ENCODE assay signal across 28 cellular contexts in genomic region chr7:98229991-98230745, GRCh38.
A peak's percentile ranks its signal among the peaks of the same experiment; 100 is the strongest.
DNase-seq lines count a peak whose midpoint lies in the region; ATAC-seq, FAIRE-seq and TF ChIP-seq lines count a peak whose summit lies in the region.
"Had no signal": no experiment of that assay in that cellular context is flagged by ENCODE, and none has a peak within 500 bp of the region (broad histone marks: within the 10 kb centered on the region; RNA-seq: fewer than 3 reads in every experiment).

No MANE protein-coding gene starts in this region.

- no peak for FAIRE-seq in GM19239 (lab: Jason Lieb, UNC)
- FAIRE-seq: G401.6, HTR-8/SVneo had no signal

- H3K4me1 Mint-ChIP-seq in stimulated activated naive CD8-positive, alpha-beta T cell treated with anti-CD3 and anti-CD28 coated beads, Interleukin-15, amount 100 ng/mL, for 72 hours, result peaks cover 5% of the 10 kb centered on the region
- H3K4me1 Mint-ChIP-seq: activated naive CD8-positive, alpha-beta T cell treated with anti-CD3 and anti-CD28 coated beads, Interleukin-2, amount 50 U/mL, for 24 hours had no signal

- DNase-seq in stimulated activated naive CD8-positive, alpha-beta T cell treated with anti-CD3 and anti-CD28 coated beads, Interleukin-15, amount 100 ng/mL, for 72 hours, result no peak
- no peak for DNase-seq in stimulated activated naive CD8-positive, alpha-beta T cell treated with anti-CD3 and anti-CD28 coated beads, Interleukin-15, Interleukin-2, amounts not matched to agents 100 U/mL and 50 U/mL, for 24 hours
- DNase-seq in RWPE2 (ENCODE audit: low spot score) (peak; percentile 54), iPS-NIHi11 (ENCODE audit: low spot score) (peak; percentile 41), GM19239 (ENCODE audit: insufficient read length, low spot score) (no peak), GM19240 (ENCODE audit: insufficient read length, low spot score) (no peak), MV-4-11 (lab: John Stamatoyannopoulos, UW) (no peak), NCI-H2227 treated with DMSO at 0.1 percent for 48 hours (lab: John Stamatoyannopoulos, UW) (no peak)
- DNase-seq: activated CD8-positive, alpha-beta T cell treated with anti-CD3 and anti-CD28 coated beads, Interleukin-2, amount 10 ng/mL, durations not matched to agents 7 days and 5 days; activated effector memory CD4-positive, alpha-beta T cell treated with anti-CD3 and anti-CD28 coated beads, Interleukin-2, amount 50 U/mL, for 16 hours; activated naive CD8-positive, alpha-beta T cell treated with anti-CD3 and anti-CD28 coated beads, Interleukin-2, amount 50 U/mL, for 24 hours; Caco-2; caudate nucleus; DMS53; head of caudate nucleus; islet precursor cell; KBM-7; NCI-H2081; NCI-H226; NCI-H69; SHP77 treated with DMSO at 0.1 percent for 48 hours; stimulated activated CD4-positive, alpha-beta T cell treated with anti-CD3 and anti-CD28 coated beads, Interleukin-12 subunit alpha, Interleukin-12 subunit beta, amount 100 ng/mL, for 4 hours; stimulated activated CD4-positive, alpha-beta T cell treated with anti-CD3 and anti-CD28 coated beads, Interleukin-4, amount 100 ng/mL, for 1 hour; transverse colon had no signal

- no peak for ATAC-seq in stimulated activated naive CD8-positive, alpha-beta T cell treated with anti-CD3 and anti-CD28 coated beads, Interleukin-15, amount 100 ng/mL, for 72 hours
- no peak for ATAC-seq in stimulated activated naive CD8-positive, alpha-beta T cell treated with anti-CD3 and anti-CD28 coated beads, Interleukin-15, Interleukin-2, amounts not matched to agents 100 U/mL and 50 U/mL, for 24 hours
- ATAC-seq in RWPE2 (ENCODE audit: low read depth), result no peak
- ATAC-seq: activated CD8-positive, alpha-beta T cell treated with anti-CD3 and anti-CD28 coated beads, Interleukin-2, amount 10 ng/mL, durations not matched to agents 7 days and 5 days; activated naive CD8-positive, alpha-beta T cell treated with anti-CD3 and anti-CD28 coated beads, Interleukin-2, amount 50 U/mL, for 24 hours; esophagus mucosa had no signal

- no peaks in the 10 kb centered on the region for H3K27me3 Mint-ChIP-seq in stimulated activated naive CD8-positive, alpha-beta T cell treated with anti-CD3 and anti-CD28 coated beads, Interleukin-15, amount 100 ng/mL, for 72 hours
- H3K27me3 Mint-ChIP-seq: activated naive CD8-positive, alpha-beta T cell treated with anti-CD3 and anti-CD28 coated beads, Interleukin-2, amount 50 U/mL, for 24 hours had no signal

- no peak overlapping the region for H3K27ac ChIP-seq in RWPE2 (ENCODE audit: poor library complexity, severe bottlenecking)
- H3K27ac ChIP-seq: C4-2B, transverse colon had no signal

- no peaks in the 10 kb centered on the region for H3K9me3 Mint-ChIP-seq in stimulated activated naive CD8-positive, alpha-beta T cell treated with anti-CD3 and anti-CD28 coated beads, Interleukin-15, amount 100 ng/mL, for 72 hours
- H3K9me3 Mint-ChIP-seq: activated naive CD8-positive, alpha-beta T cell treated with anti-CD3 and anti-CD28 coated beads, Interleukin-2, amount 50 U/mL, for 24 hours had no signal

- TF ChIP-seq CTCF in RWPE2 (IDR thresholded peaks at IDR 0.05; ENCODE audit: poor library complexity, severe bottlenecking), result no peak

- H3K27ac Mint-ChIP-seq in stimulated activated naive CD8-positive, alpha-beta T cell treated with anti-CD3 and anti-CD28 coated beads, Interleukin-15, amount 100 ng/mL, for 72 hours, result peak overlapping the region; percentile 72 to 89
- H3K27ac Mint-ChIP-seq: activated CD8-positive, alpha-beta T cell treated with anti-CD3 and anti-CD28 coated beads, Interleukin-2, amount 10 ng/mL, durations not matched to agents 7 days and 5 days; activated naive CD8-positive, alpha-beta T cell treated with anti-CD3 and anti-CD28 coated beads, Interleukin-2, amount 50 U/mL, for 24 hours had no signal

- no peaks in the 10 kb centered on the region for H3K27me3 ChIP-seq in RWPE2 (ENCODE audit: insufficient read depth, poor library complexity, severe bottlenecking)
- H3K27me3 ChIP-seq: transverse colon had no signal

- H3K4me1 ChIP-seq in RWPE2 (ENCODE audit: insufficient read depth, poor library complexity, severe bottlenecking), result no peaks in the 10 kb centered on the region
- H3K4me1 ChIP-seq: Caco-2, transverse colon had no signal

- H3K9me3 ChIP-seq in RWPE2 (ENCODE audit: severe bottlenecking), result no peaks in the 10 kb centered on the region
- H3K9me3 ChIP-seq: Caco-2, transverse colon had no signal

- no peak overlapping the region for H3K4me3 ChIP-seq in RWPE2 (ENCODE audit: severe bottlenecking)
- H3K4me3 ChIP-seq: transverse colon had no signal

- H3K36me3 ChIP-seq in RWPE2 (ENCODE audit: low read depth), result no peaks in the 10 kb centered on the region
- H3K36me3 ChIP-seq: transverse colon had no signal

- H3K4me3 Mint-ChIP-seq in stimulated activated naive CD8-positive, alpha-beta T cell treated with anti-CD3 and anti-CD28 coated beads, Interleukin-15, amount 100 ng/mL, for 72 hours, result no peak overlapping the region
- H3K4me3 Mint-ChIP-seq: activated CD8-positive, alpha-beta T cell treated with anti-CD3 and anti-CD28 coated beads, Interleukin-2, amount 10 ng/mL, durations not matched to agents 7 days and 5 days; activated naive CD8-positive, alpha-beta T cell treated with anti-CD3 and anti-CD28 coated beads, Interleukin-2, amount 50 U/mL, for 24 hours had no signal

Comparison
In these comparisons a context has a peak if more than half of its experiments do, and no peak if none do; other contexts are left out.
1. DNase-seq: peak in RWPE2 (single experiment) and iPS-NIHi11 (single experiment); none in stimulated activated naive CD8-positive, alpha-beta T cell treated with anti-CD3 and anti-CD28 coated beads, Interleukin-15, amount 100 ng/mL, for 72 hours (0 of 2), stimulated activated naive CD8-positive, alpha-beta T cell treated with anti-CD3 and anti-CD28 coated beads, Interleukin-15, Interleukin-2, amounts not matched to agents 100 U/mL and 50 U/mL, for 24 hours (single experiment), GM19239 (single experiment), GM19240 (single experiment), MV-4-11 (single experiment) and NCI-H2227 treated with DMSO at 0.1 percent for 48 hours (single experiment).